Comparison of ENCODE assay signal across 24 cellular contexts in the genomic region with DNA sequence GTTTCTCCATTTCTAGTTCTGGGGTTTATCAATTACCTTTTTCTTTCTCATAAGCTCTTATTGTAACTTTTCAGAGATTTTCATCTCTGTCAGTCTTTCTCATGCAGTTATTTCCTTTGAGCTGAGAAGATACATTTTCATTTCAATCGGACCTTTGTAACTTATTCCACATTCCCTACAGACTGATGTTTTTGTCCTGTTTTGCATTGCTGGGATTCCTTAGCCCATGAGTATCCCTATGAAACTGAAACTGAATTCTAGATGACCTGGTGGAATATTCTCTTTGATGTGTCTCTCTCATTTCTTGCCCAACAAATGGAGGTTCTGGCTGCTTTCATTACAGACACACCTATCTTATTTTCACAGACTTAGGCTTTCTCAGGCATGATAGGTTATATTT. TPM values are rescaled to one million over a fixed set of nuclear protein-coding genes. Genes with fewer than 3 reads are reported as not detected.
"Had no signal": no experiment of that assay in that cellular context is flagged by ENCODE, and none has a peak within 500 bp of the region (broad histone marks: within the 10 kb centered on the region; RNA-seq: fewer than 3 reads in every experiment).

No MANE protein-coding gene starts in this region.

- H3K27me3 Mint-ChIP-seq: activated B cell treated with CpG ODN at 0.5 μM for 24 hours; stimulated activated memory B cell treated with anti-CD40 and anti-IgM and Interleukin-4, amounts not matched to agents 10 μg/mL and 1 μg/mL and 100 μg/mL, for 72 hours had no signal

- H3K27ac Mint-ChIP-seq: activated B cell treated with CpG ODN at 0.5 μM for 24 hours; activated T-cell treated with anti-CD3 and anti-CD28 coated beads, Interleukin-2, amount 50 U/mL, for 72 hours; nephron; stimulated activated memory B cell treated with anti-CD40 and anti-IgM and Interleukin-4, amounts not matched to agents 10 μg/mL and 1 μg/mL and 100 μg/mL, for 72 hours; T-helper 2 cell treated with Interferon-gamma antibody and Interleukin-4, amounts not matched to agents 5 μg/mL and 100 μg/mL, for 36 hours; type B pancreatic cell had no signal

- H3K4me1 Mint-ChIP-seq: activated B cell treated with CpG ODN at 0.5 μM for 24 hours; nephron; stimulated activated memory B cell treated with anti-CD40 and anti-IgM and Interleukin-4, amounts not matched to agents 10 μg/mL and 1 μg/mL and 100 μg/mL, for 72 hours had no signal

- H3K4me3 Mint-ChIP-seq: activated B cell treated with CpG ODN at 0.5 μM for 24 hours; activated T-cell treated with anti-CD3 and anti-CD28 coated beads, Interleukin-2, amount 50 U/mL, for 72 hours; nephron; stimulated activated memory B cell treated with anti-CD40 and anti-IgM and Interleukin-4, amounts not matched to agents 10 μg/mL and 1 μg/mL and 100 μg/mL, for 72 hours; T-helper 2 cell treated with Interferon-gamma antibody and Interleukin-4, amounts not matched to agents 5 μg/mL and 100 μg/mL, for 36 hours; type B pancreatic cell had no signal

- DNase-seq: activated B cell treated with CpG ODN at 0.5 μM for 24 hours; activated CD4-positive, alpha-beta T cell treated with anti-CD3 and anti-CD28 coated beads for 48 hours; activated CD8-positive, alpha-beta memory T cell treated with anti-CD3 and anti-CD28 coated beads, Interleukin-2, amount 50 U/mL, for 48 hours; activated effector memory CD4-positive, alpha-beta T cell treated with anti-CD3 and anti-CD28 coated beads, Interleukin-2, amount 50 U/mL, for 16 hours; activated naive CD4-positive, alpha-beta T cell treated with anti-CD3 and anti-CD28 coated beads, Interleukin-2, amount 50 U/mL, for 16 hours; activated T-cell treated with anti-CD3 and anti-CD28 coated beads, Interleukin-2, amount 50 U/mL, for 72 hours; dermis blood vessel endothelial cell; effector memory CD4-positive, alpha-beta T cell; esophagus squamous epithelium; left lung; midbrain; nucleus accumbens; stimulated activated CD4-positive, alpha-beta T cell treated with anti-CD3 and anti-CD28 coated beads, Interleukin-4, amount 100 ng/mL, for 4 hours; testis had no signal

- H3K36me3 ChIP-seq: cardiac muscle cell, esophagus squamous epithelium, left lung had no signal

- H3K9me3 Mint-ChIP-seq: activated B cell treated with CpG ODN at 0.5 μM for 24 hours; nephron; T-helper 2 cell treated with Interferon-gamma antibody and Interleukin-4, amounts not matched to agents 5 μg/mL and 100 μg/mL, for 36 hours; type B pancreatic cell had no signal

- H3K4me3 ChIP-seq: cardiac muscle cell, esophagus squamous epithelium, hepatocyte, left lung, smooth muscle cell, testis had no signal

- ATAC-seq: activated T-cell treated with anti-CD3 and anti-CD28 coated beads, Interleukin-2, amount 50 U/mL, for 72 hours; left lung; sciatic nerve; stimulated activated memory B cell treated with anti-CD40 and anti-IgM and Interleukin-4, amounts not matched to agents 10 μg/mL and 1 μg/mL and 100 μg/mL, for 72 hours had no signal

- H3K9me3 ChIP-seq: esophagus squamous epithelium, left lung, testis had no signal

- H3K4me1 ChIP-seq: esophagus squamous epithelium, left lung, testis had no signal

- H3K36me3 Mint-ChIP-seq: stimulated activated memory B cell treated with anti-CD40 and anti-IgM and Interleukin-4, amounts not matched to agents 10 μg/mL and 1 μg/mL and 100 μg/mL, for 72 hours; type B pancreatic cell had no signal

- H3K27me3 ChIP-seq: cardiac muscle cell, hepatocyte, testis had no signal

RNA-seq across cellular contexts. Expression of a gene that starts 10.5 kb away (rescaled TPM):
- total RNA-seq: activated B cell treated with CpG ODN at 0.5 μM for 24 hours; activated T-cell treated with anti-CD3 and anti-CD28 coated beads, Interleukin-2, amount 50 U/mL, for 72 hours; lung microvascular endothelial cell had no signal
- polyA plus RNA-seq: cardiac muscle cell, keratinocyte had no signal
